ENCODE assay signal across 1 cellular context in the genomic region with DNA sequence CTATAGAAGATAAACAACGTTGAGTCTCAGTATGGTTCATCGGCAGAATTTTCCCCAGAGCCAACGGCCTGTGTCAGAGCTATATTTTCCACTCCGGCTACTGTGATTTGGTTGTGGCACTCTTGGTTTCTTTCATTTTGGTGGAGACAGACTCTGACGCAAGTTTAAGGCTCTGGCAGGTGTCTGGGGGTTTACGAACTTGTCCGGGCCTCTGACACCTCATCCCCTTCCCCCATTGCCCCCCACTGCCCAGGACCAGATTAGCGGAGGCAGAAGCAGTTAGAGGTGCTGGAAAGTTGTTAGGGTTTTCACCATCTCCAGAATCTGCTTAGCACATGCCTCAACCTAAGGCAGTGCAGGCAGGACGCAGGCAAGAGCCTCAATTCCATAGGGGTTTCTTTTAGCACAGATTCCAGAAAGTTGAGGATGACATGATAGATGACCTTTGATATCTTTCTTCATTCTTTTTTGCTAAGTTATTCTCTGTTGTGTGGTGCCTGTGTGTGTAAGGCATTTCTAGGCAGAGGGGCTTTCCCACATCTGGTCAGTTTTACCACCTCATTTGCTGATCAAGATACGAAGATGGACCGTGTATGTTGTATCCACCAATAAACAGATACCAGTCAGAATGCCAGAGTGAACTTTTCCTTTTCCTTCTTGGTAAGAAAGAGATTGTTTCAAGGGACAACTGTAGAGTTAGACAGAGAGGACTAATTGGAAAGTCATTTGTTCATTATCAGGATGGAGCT.
TF ChIP-seq lines count a peak whose summit lies in the region.

No MANE protein-coding gene starts in this region.

TF ChIP-seq in GM12878, 131 proteins besides CTCF, POLR2A, EP300 and RAD21 (continued from another document and continues in another):
- TF ChIP-seq, protein P1, sequence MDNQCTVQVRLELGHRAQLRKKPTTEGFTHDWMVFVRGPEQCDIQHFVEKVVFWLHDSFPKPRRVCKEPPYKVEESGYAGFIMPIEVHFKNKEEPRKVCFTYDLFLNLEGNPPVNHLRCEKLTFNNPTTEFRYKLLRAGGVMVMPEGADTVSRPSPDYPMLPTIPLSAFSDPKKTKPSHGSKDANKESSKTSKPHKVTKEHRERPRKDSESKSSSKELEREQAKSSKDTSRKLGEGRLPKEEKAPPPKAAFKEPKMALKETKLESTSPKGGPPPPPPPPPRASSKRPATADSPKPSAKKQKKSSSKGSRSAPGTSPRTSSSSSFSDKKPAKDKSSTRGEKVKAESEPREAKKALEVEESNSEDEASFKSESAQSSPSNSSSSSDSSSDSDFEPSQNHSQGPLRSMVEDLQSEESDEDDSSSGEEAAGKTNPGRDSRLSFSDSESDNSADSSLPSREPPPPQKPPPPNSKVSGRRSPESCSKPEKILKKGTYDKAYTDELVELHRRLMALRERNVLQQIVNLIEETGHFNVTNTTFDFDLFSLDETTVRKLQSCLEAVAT (IDR thresholded peaks at IDR 0.05), result peak; percentile 26; the same call in 1 of the 2 replicates
- no peak for TF ChIP-seq CHD4 (IDR thresholded peaks at IDR 0.05)
- TF ChIP-seq, protein P2, sequence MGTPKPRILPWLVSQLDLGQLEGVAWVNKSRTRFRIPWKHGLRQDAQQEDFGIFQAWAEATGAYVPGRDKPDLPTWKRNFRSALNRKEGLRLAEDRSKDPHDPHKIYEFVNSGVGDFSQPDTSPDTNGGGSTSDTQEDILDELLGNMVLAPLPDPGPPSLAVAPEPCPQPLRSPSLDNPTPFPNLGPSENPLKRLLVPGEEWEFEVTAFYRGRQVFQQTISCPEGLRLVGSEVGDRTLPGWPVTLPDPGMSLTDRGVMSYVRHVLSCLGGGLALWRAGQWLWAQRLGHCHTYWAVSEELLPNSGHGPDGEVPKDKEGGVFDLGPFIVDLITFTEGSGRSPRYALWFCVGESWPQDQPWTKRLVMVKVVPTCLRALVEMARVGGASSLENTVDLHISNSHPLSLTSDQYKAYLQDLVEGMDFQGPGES (IDR thresholded peaks at IDR 0.05), result no peak
- TF ChIP-seq CBX3 (IDR thresholded peaks at IDR 0.05; ENCODE audit: borderline replicate concordance, low read depth), result no peak
- TF ChIP-seq ZNF274 (IDR thresholded peaks at IDR 0.05; ENCODE audit: insufficient read depth, insufficient read length), result no peak
- no peak for TF ChIP-seq TAF1 (IDR thresholded peaks at IDR 0.05; ENCODE audit: borderline replicate concordance, low read depth, low read length)
- TF ChIP-seq, protein P3, sequence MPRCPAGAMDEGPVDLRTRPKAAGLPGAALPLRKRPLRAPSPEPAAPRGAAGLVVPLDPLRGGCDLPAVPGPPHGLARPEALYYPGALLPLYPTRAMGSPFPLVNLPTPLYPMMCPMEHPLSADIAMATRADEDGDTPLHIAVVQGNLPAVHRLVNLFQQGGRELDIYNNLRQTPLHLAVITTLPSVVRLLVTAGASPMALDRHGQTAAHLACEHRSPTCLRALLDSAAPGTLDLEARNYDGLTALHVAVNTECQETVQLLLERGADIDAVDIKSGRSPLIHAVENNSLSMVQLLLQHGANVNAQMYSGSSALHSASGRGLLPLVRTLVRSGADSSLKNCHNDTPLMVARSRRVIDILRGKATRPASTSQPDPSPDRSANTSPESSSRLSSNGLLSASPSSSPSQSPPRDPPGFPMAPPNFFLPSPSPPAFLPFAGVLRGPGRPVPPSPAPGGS (IDR thresholded peaks at IDR 0.05; ENCODE audit: borderline replicate concordance, insufficient read depth, low read depth, low read length, poor library complexity, severe bottlenecking), result no peak
- peak; percentile 28; the same call in 1 of the 3 replicates for TF ChIP-seq POU2F2 (IDR thresholded peaks at IDR 0.05; ENCODE audit: borderline replicate concordance, low read depth, low read length)
- TF ChIP-seq IRF4 (IDR thresholded peaks at IDR 0.05; ENCODE audit: low read depth, low read length), result no peak
- TF ChIP-seq SMAD1 (IDR thresholded peaks at IDR 0.05; ENCODE audit: low read depth, partially characterized antibody), result no peak
- TF ChIP-seq, protein P4, sequence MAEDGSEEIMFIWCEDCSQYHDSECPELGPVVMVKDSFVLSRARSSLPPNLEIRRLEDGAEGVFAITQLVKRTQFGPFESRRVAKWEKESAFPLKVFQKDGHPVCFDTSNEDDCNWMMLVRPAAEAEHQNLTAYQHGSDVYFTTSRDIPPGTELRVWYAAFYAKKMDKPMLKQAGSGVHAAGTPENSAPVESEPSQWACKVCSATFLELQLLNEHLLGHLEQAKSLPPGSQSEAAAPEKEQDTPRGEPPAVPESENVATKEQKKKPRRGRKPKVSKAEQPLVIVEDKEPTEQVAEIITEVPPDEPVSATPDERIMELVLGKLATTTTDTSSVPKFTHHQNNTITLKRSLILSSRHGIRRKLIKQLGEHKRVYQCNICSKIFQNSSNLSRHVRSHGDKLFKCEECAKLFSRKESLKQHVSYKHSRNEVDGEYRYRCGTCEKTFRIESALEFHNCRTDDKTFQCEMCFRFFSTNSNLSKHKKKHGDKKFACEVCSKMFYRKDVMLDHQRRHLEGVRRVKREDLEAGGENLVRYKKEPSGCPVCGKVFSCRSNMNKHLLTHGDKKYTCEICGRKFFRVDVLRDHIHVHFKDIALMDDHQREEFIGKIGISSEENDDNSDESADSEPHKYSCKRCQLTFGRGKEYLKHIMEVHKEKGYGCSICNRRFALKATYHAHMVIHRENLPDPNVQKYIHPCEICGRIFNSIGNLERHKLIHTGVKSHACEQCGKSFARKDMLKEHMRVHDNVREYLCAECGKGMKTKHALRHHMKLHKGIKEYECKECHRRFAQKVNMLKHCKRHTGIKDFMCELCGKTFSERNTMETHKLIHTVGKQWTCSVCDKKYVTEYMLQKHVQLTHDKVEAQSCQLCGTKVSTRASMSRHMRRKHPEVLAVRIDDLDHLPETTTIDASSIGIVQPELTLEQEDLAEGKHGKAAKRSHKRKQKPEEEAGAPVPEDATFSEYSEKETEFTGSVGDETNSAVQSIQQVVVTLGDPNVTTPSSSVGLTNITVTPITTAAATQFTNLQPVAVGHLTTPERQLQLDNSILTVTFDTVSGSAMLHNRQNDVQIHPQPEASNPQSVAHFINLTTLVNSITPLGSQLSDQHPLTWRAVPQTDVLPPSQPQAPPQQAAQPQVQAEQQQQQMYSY (CRISPR knock-in tag; IDR thresholded peaks at IDR 0.05), result no peak
- no peak for TF ChIP-seq CHD1 (IDR thresholded peaks at IDR 0.05; ENCODE audit: low read depth, low read length)
- no peak for TF ChIP-seq ZZZ3 (IDR thresholded peaks at IDR 0.05; ENCODE audit: control insufficient read depth, insufficient read length, low read depth)
- TF ChIP-seq, protein P5, sequence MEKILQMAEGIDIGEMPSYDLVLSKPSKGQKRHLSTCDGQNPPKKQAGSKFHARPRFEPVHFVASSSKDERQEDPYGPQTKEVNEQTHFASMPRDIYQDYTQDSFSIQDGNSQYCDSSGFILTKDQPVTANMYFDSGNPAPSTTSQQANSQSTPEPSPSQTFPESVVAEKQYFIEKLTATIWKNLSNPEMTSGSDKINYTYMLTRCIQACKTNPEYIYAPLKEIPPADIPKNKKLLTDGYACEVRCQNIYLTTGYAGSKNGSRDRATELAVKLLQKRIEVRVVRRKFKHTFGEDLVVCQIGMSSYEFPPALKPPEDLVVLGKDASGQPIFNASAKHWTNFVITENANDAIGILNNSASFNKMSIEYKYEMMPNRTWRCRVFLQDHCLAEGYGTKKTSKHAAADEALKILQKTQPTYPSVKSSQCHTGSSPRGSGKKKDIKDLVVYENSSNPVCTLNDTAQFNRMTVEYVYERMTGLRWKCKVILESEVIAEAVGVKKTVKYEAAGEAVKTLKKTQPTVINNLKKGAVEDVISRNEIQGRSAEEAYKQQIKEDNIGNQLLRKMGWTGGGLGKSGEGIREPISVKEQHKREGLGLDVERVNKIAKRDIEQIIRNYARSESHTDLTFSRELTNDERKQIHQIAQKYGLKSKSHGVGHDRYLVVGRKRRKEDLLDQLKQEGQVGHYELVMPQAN (conservative IDR thresholded peaks at IDR 0.05), result no peak
- TF ChIP-seq MYC (IDR thresholded peaks at IDR 0.05; ENCODE audit: insufficient read depth, insufficient read length, insufficient replicate concordance, low read length, severe bottlenecking), result no peak
- TF ChIP-seq WRNIP1 (IDR thresholded peaks at IDR 0.05; ENCODE audit: borderline replicate concordance, low read depth, low read length), result no peak
- TF ChIP-seq EED (IDR thresholded peaks at IDR 0.05; ENCODE audit: low read depth), result peak; percentile 75
- peak; percentile 87 to 88 for TF ChIP-seq IKZF2 (IDR thresholded peaks at IDR 0.05)
- TF ChIP-seq, protein P6, sequence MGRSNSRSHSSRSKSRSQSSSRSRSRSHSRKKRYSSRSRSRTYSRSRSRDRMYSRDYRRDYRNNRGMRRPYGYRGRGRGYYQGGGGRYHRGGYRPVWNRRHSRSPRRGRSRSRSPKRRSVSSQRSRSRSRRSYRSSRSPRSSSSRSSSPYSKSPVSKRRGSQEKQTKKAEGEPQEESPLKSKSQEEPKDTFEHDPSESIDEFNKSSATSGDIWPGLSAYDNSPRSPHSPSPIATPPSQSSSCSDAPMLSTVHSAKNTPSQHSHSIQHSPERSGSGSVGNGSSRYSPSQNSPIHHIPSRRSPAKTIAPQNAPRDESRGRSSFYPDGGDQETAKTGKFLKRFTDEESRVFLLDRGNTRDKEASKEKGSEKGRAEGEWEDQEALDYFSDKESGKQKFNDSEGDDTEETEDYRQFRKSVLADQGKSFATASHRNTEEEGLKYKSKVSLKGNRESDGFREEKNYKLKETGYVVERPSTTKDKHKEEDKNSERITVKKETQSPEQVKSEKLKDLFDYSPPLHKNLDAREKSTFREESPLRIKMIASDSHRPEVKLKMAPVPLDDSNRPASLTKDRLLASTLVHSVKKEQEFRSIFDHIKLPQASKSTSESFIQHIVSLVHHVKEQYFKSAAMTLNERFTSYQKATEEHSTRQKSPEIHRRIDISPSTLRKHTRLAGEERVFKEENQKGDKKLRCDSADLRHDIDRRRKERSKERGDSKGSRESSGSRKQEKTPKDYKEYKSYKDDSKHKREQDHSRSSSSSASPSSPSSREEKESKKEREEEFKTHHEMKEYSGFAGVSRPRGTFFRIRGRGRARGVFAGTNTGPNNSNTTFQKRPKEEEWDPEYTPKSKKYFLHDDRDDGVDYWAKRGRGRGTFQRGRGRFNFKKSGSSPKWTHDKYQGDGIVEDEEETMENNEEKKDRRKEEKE (IDR thresholded peaks at IDR 0.05), result no peak
- no peak for TF ChIP-seq NR2C1 (IDR thresholded peaks at IDR 0.05)
- TF ChIP-seq HDAC6 (IDR thresholded peaks at IDR 0.05; ENCODE audit: unreplicated experiment), result no peak
- TF ChIP-seq SMC3 (IDR thresholded peaks at IDR 0.05; ENCODE audit: borderline replicate concordance, low read length), result peak; percentile 17; the same call in 1 of the 2 replicates
- TF ChIP-seq, protein P7, sequence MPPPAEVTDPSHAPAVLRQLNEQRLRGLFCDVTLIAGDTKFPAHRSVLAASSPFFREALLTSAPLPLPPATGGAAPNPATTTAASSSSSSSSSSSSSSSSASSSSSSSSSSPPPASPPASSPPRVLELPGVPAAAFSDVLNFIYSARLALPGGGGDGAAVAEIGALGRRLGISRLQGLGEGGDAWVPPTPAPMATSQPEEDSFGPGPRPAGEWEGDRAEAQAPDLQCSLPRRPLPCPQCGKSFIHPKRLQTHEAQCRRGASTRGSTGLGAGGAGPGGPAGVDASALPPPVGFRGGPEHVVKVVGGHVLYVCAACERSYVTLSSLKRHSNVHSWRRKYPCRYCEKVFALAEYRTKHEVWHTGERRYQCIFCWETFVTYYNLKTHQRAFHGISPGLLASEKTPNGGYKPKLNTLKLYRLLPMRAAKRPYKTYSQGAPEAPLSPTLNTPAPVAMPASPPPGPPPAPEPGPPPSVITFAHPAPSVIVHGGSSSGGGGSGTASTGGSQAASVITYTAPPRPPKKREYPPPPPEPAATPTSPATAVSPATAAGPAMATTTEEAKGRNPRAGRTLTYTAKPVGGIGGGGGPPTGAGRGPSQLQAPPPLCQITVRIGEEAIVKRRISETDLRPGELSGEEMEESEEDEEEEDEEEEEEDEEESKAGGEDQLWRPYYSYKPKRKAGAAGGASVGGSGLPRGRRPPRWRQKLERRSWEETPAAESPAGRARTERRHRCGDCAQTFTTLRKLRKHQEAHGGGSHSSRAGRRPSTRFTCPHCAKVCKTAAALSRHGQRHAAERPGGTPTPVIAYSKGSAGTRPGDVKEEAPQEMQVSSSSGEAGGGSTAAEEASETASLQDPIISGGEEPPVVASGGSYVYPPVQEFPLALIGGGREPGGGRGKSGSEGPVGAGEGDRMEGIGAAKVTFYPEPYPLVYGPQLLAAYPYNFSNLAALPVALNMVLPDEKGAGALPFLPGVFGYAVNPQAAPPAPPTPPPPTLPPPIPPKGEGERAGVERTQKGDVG (CRISPR knock-in tag; IDR thresholded peaks at IDR 0.05), result no peak
- TF ChIP-seq JUNB (IDR thresholded peaks at IDR 0.05), result peak; percentile 15; the same call in 1 of the 2 replicates
- no peak for TF ChIP-seq SREBF1 (IDR thresholded peaks at IDR 0.05; ENCODE audit: low read length)
- TF ChIP-seq, protein P8, sequence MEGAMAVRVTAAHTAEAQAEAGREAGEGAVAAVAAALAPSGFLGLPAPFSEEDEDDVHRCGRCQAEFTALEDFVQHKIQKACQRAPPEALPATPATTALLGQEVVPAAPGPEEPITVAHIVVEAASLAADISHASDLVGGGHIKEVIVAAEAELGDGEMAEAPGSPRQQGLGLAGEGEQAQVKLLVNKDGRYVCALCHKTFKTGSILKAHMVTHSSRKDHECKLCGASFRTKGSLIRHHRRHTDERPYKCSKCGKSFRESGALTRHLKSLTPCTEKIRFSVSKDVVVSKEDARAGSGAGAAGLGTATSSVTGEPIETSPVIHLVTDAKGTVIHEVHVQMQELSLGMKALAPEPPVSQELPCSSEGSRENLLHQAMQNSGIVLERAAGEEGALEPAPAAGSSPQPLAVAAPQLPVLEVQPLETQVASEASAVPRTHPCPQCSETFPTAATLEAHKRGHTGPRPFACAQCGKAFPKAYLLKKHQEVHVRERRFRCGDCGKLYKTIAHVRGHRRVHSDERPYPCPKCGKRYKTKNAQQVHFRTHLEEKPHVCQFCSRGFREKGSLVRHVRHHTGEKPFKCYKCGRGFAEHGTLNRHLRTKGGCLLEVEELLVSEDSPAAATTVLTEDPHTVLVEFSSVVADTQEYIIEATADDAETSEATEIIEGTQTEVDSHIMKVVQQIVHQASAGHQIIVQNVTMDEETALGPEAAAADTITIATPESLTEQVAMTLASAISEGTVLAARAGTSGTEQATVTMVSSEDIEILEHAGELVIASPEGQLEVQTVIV (IDR thresholded peaks at IDR 0.05; ENCODE audit: borderline replicate concordance, partially characterized antibody), result no peak
- TF ChIP-seq RAD51 (IDR thresholded peaks at IDR 0.05), result peak; percentile 57
- TF ChIP-seq ZNF207 (IDR thresholded peaks at IDR 0.05; ENCODE audit: borderline replicate concordance), result no peak
- TF ChIP-seq SPI1 (IDR thresholded peaks at IDR 0.05; ENCODE audit: borderline replicate concordance, insufficient read depth, low read depth, low read length), result no peak
- TF ChIP-seq TCF7 (IDR thresholded peaks at IDR 0.05; ENCODE audit: borderline replicate concordance), result no peak
- TF ChIP-seq, protein P9, sequence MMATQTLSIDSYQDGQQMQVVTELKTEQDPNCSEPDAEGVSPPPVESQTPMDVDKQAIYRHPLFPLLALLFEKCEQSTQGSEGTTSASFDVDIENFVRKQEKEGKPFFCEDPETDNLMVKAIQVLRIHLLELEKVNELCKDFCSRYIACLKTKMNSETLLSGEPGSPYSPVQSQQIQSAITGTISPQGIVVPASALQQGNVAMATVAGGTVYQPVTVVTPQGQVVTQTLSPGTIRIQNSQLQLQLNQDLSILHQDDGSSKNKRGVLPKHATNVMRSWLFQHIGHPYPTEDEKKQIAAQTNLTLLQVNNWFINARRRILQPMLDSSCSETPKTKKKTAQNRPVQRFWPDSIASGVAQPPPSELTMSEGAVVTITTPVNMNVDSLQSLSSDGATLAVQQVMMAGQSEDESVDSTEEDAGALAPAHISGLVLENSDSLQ (IDR thresholded peaks at IDR 0.05), result no peak
- no peak; the same call in 1 of the 2 replicates for TF ChIP-seq BCL11A (IDR thresholded peaks at IDR 0.05; ENCODE audit: low read depth, low read length)
- TF ChIP-seq PAX8 (IDR thresholded peaks at IDR 0.05), result no peak
- TF ChIP-seq, protein P10, sequence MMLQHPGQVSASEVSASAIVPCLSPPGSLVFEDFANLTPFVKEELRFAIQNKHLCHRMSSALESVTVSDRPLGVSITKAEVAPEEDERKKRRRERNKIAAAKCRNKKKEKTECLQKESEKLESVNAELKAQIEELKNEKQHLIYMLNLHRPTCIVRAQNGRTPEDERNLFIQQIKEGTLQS (IDR thresholded peaks at IDR 0.05; ENCODE audit: borderline replicate concordance, extremely low read depth, low read depth, low read length), result no peak
